9 cellular contexts compared by ENCODE assay signal in the genomic region with DNA sequence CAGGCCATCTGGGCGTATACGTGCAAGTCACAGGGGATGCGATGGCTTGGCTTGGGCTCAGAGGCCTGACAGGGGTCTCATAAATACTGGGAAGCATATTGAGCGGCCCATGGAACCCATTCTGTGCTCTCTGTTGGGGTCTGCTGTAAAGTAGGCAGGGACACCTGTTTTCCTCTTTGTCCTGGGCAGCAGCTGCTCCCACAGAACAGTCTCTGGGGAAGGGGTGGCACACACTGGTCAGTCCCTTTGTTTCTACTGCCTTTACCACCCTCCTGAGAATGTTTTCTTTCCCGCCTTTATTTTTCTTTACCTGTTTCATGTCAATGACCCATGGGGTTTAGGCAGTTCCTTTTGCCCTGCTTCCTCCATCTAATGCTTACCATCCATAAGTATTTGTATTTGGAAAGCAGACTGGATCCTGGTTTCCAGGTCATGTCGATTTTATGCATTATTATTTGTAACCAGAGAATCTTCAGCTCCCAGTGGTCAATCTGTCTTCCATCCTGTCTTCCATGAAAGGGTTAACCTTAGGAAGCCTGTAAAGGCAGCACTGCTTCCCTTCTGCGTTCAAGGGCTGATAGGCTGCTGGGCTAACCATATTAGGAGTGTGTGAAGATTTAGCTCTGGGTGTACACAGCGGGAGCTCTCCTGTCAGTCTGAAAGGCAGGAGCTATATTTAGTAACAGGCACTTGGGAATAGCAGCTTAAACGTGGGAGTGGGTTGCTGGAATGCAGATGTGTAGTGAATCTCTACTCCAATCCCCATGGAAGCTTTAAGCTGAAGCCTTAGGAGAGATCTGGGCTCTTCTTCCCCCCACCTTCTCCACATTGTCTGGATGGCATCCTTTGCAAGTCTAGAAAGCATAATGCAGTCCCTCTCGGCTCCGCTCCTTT.
A peak's percentile ranks its signal among the peaks of the same experiment; 100 is the strongest.
DNase-seq lines count a peak whose midpoint lies in the region; ATAC-seq and TF ChIP-seq lines count a peak whose summit lies in the region.
"Had no signal": no experiment of that assay in that cellular context is flagged by ENCODE, and none has a peak within 500 bp of the region (broad histone marks: within the 10 kb centered on the region; RNA-seq: fewer than 3 reads in every experiment).

No MANE protein-coding gene starts in this region.

- intact Hi-C loops in psoas muscle (cut with DNase I), result no loop called here

- H3K27me3 Mint-ChIP-seq in glutamatergic neuron (ENCODE audit: unreplicated experiment), result no peaks in the 10 kb centered on the region
- H3K27me3 Mint-ChIP-seq in stimulated activated naive B cell treated with anti-CD40 and anti-IgM and Interleukin-4, amounts not matched to agents 10 μg/mL and 1 μg/mL and 100 μg/mL, for 72 hours, result peaks cover 0 to 4% of the 10 kb centered on the region in 2 donors

- H3K27me3 ChIP-seq in psoas muscle (ENCODE audit: insufficient read depth in 3 of 3, low read length in 2 of 3), result no peaks in the 10 kb centered on the region

- 30 to 41% (median 33%) methylated on average over 9 to 11 of the region's 11 CpGs for WGBS in psoas muscle, 3 donors

- H3K4me1 ChIP-seq in psoas muscle, result peaks cover 14% of the 10 kb centered on the region

- H3K4me3 ChIP-seq in psoas muscle, result peak overlapping the region; percentile 10
- H3K4me3 ChIP-seq: lung had no signal

- DNase-seq in GM03348 (ENCODE audit: low spot score), result peak; percentile 57
- DNase-seq in NCI-H774 (lab: John Stamatoyannopoulos, UW), result peak; percentile 46
- peak; percentile 44 for DNase-seq in glutamatergic neuron
- DNase-seq in psoas muscle, result no peak
- no peak for DNase-seq in stimulated activated naive B cell treated with anti-CD40 and anti-IgM and Interleukin-4, amounts not matched to agents 10 μg/mL and 1 μg/mL and 100 μg/mL, for 72 hours
- DNase-seq in effector CD8-positive, alpha-beta T cell (lab: John Stamatoyannopoulos, UW), result no peak

- no peak for TF ChIP-seq CTCF in glutamatergic neuron (IDR thresholded peaks at IDR 0.05; ENCODE audit: partially characterized antibody, unreplicated experiment)
- TF ChIP-seq CTCF in psoas muscle (IDR thresholded peaks at IDR 0.05), result no peak

- ATAC-seq in psoas muscle, result peak; percentile 75 to 92 (median 82)
- no peak for ATAC-seq in stimulated activated naive B cell treated with anti-CD40 and anti-IgM and Interleukin-4, amounts not matched to agents 10 μg/mL and 1 μg/mL and 100 μg/mL, for 72 hours (replicated peaks)
- ATAC-seq in activated CD4-positive, CD25-positive, alpha-beta regulatory T cell treated with anti-CD3 and anti-CD28 coated beads, Interleukin-2, amount 50 U/mL, for 24 hours, result no peak
- ATAC-seq in HG02571 (IDR thresholded peaks at IDR 0.05; ENCODE audit: unreplicated experiment), result no peak

- H3K27ac Mint-ChIP-seq in glutamatergic neuron (ENCODE audit: unreplicated experiment), result no peak overlapping the region
- H3K27ac Mint-ChIP-seq in stimulated activated naive B cell treated with anti-CD40 and anti-IgM and Interleukin-4, amounts not matched to agents 10 μg/mL and 1 μg/mL and 100 μg/mL, for 72 hours, result no peak overlapping the region

- peak overlapping the region; percentile 41 for H3K27ac ChIP-seq in psoas muscle

- H3K36me3 ChIP-seq in psoas muscle (ENCODE audit: insufficient read depth in 1 of 2, low read depth in 1 of 2), result no peaks in the 10 kb centered on the region

- H3K4me3 Mint-ChIP-seq in glutamatergic neuron (ENCODE audit: unreplicated experiment), result peak overlapping the region; percentile 47
- no peak overlapping the region for H3K4me3 Mint-ChIP-seq in stimulated activated naive B cell treated with anti-CD40 and anti-IgM and Interleukin-4, amounts not matched to agents 10 μg/mL and 1 μg/mL and 100 μg/mL, for 72 hours

- H3K9me3 ChIP-seq in psoas muscle, result no peaks in the 10 kb centered on the region

- peaks cover 15% of the 10 kb centered on the region for H3K4me1 Mint-ChIP-seq in glutamatergic neuron (ENCODE audit: low read depth, unreplicated experiment)
- peaks cover 4 to 5% of the 10 kb centered on the region in 2 donors for H3K4me1 Mint-ChIP-seq in stimulated activated naive B cell treated with anti-CD40 and anti-IgM and Interleukin-4, amounts not matched to agents 10 μg/mL and 1 μg/mL and 100 μg/mL, for 72 hours

- peaks cover 3% of the 10 kb centered on the region for H3K9me3 Mint-ChIP-seq in glutamatergic neuron (ENCODE audit: unreplicated experiment)
- H3K9me3 Mint-ChIP-seq in stimulated activated naive B cell treated with anti-CD40 and anti-IgM and Interleukin-4, amounts not matched to agents 10 μg/mL and 1 μg/mL and 100 μg/mL, for 72 hours, result peaks cover 2 to 3% of the 10 kb centered on the region in 2 donors

- no peaks in the 10 kb centered on the region for H3K36me3 Mint-ChIP-seq in glutamatergic neuron (ENCODE audit: unreplicated experiment)
- peaks cover 0 to 3% of the 10 kb centered on the region in 2 donors for H3K36me3 Mint-ChIP-seq in stimulated activated naive B cell treated with anti-CD40 and anti-IgM and Interleukin-4, amounts not matched to agents 10 μg/mL and 1 μg/mL and 100 μg/mL, for 72 hours

Comparison
In these comparisons a context has a peak if more than half of its experiments do, and no peak if none do; other contexts are left out.
1. DNase-seq: peak in GM03348 (single experiment), NCI-H774 (single experiment) and glutamatergic neuron (single experiment); none in psoas muscle (0 of 2), stimulated activated naive B cell treated with anti-CD40 and anti-IgM and Interleukin-4, amounts not matched to agents 10 μg/mL and 1 μg/mL and 100 μg/mL, for 72 hours (single experiment) and effector CD8-positive, alpha-beta T cell (single experiment).
2. ATAC-seq: peak in psoas muscle (4 of 4); none in stimulated activated naive B cell treated with anti-CD40 and anti-IgM and Interleukin-4, amounts not matched to agents 10 μg/mL and 1 μg/mL and 100 μg/mL, for 72 hours (0 of 2), activated CD4-positive, CD25-positive, alpha-beta regulatory T cell treated with anti-CD3 and anti-CD28 coated beads, Interleukin-2, amount 50 U/mL, for 24 hours (0 of 2) and HG02571 (single experiment).